1 cellular context compared by ENCODE assay signal in the genomic region with DNA sequence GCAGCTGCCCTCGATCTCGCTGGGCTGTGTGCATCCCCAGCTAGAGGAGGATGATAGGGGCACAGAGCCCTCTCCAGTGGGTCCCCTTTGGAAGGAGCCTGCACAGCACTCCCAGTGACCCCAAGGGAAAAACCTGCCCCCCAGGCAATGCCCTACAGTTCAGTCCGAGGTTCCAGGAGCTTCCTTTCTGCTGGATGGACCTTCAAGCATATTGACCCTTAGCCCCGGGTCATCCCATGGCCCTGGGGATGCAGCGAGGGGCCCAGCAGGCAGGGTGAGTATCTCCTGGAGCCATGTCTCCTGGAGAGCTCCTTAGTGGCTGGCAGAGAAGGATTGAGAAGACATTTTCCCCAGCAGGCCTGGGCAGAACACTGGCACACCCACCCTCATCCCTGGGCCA.
TF ChIP-seq lines count a peak whose summit lies in the region.

No MANE protein-coding gene starts in this region.

TF ChIP-seq in IMR-90, 13 proteins besides CTCF, POLR2A, EP300 and RAD21:
- TF ChIP-seq MAZ (IDR thresholded peaks at IDR 0.05; ENCODE audit: borderline replicate concordance, low read depth, low read length) (no peak), FOS (IDR thresholded peaks at IDR 0.05; ENCODE audit: low read depth, low read length) (no peak), CHD1 (IDR thresholded peaks at IDR 0.05; ENCODE audit: low read depth, low read length) (no peak), NFE2L2 (IDR thresholded peaks at IDR 0.05; ENCODE audit: low read depth, low read length) (no peak), CEBPB (IDR thresholded peaks at IDR 0.05; ENCODE audit: low read depth, low read length) (no peak), RCOR1 (IDR thresholded peaks at IDR 0.05; ENCODE audit: insufficient replicate concordance, low read length) (no peak), SMC3 (IDR thresholded peaks at IDR 0.05; ENCODE audit: low read depth, low read length) (no peak), RFX5 (IDR thresholded peaks at IDR 0.05; ENCODE audit: low read depth, low read length) (no peak), MAFK (IDR thresholded peaks at IDR 0.05; ENCODE audit: low read depth, low read length) (no peak), MXI1 (IDR thresholded peaks at IDR 0.05; ENCODE audit: borderline replicate concordance, low read depth, low read length) (no peak), BHLHE40 (IDR thresholded peaks at IDR 0.05; ENCODE audit: low read depth, low read length) (no peak)
- TF ChIP-seq, protein P1, sequence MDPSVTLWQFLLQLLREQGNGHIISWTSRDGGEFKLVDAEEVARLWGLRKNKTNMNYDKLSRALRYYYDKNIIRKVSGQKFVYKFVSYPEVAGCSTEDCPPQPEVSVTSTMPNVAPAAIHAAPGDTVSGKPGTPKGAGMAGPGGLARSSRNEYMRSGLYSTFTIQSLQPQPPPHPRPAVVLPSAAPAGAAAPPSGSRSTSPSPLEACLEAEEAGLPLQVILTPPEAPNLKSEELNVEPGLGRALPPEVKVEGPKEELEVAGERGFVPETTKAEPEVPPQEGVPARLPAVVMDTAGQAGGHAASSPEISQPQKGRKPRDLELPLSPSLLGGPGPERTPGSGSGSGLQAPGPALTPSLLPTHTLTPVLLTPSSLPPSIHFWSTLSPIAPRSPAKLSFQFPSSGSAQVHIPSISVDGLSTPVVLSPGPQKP (IDR thresholded peaks at IDR 0.05; ENCODE audit: borderline replicate concordance, low read depth, low read length), result no peak
- TF ChIP-seq, protein P2, sequence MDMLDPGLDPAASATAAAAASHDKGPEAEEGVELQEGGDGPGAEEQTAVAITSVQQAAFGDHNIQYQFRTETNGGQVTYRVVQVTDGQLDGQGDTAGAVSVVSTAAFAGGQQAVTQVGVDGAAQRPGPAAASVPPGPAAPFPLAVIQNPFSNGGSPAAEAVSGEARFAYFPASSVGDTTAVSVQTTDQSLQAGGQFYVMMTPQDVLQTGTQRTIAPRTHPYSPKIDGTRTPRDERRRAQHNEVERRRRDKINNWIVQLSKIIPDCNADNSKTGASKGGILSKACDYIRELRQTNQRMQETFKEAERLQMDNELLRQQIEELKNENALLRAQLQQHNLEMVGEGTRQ (IDR thresholded peaks at IDR 0.05; ENCODE audit: low read depth, low read length), result no peak
